ENCODE assay signal across 9 cellular contexts in genomic region chr19:55369651-55370304, GRCh38. TPM values are rescaled to one million over a fixed set of nuclear protein-coding genes. Genes with fewer than 3 reads are reported as not detected.
DNase-seq lines count a peak whose midpoint lies in the region; ATAC-seq and TF ChIP-seq lines count a peak whose summit lies in the region.
"Had no signal": no experiment of that assay in that cellular context is flagged by ENCODE, and none has a peak within 500 bp of the region (broad histone marks: within the 10 kb centered on the region; RNA-seq: fewer than 3 reads in every experiment).

No MANE protein-coding gene starts in this region.

- peak overlapping the region; percentile 78 for H3K4me3 Mint-ChIP-seq in MCF 10A (ENCODE audit: unreplicated experiment)

- no peaks in the 10 kb centered on the region for H3K9me3 ChIP-seq in PC-9 (ENCODE audit: insufficient read depth, low read depth)

- peaks cover 28% of the 10 kb centered on the region for H3K27me3 Mint-ChIP-seq in MCF 10A (ENCODE audit: insufficient read depth, unreplicated experiment)

- CTCF ChIA-PET in PC-9 (lab: Charles Lee), result interaction anchor here (0.7 kb wide), 1 partner anchor 228 kb away, joined by 3 read pairs; no protein-coding TSS in a partner anchor
- CTCF ChIA-PET in MCF 10A (lab: Yijun Ruan, JAX), result interaction anchor here (0.6 to 1.3 kb wide), 5 partner anchors 14 to 68 kb away, joined by 3 to 5 read pairs (median 3); no protein-coding TSS in a partner anchor

- H2AFZ ChIP-seq in PC-9, result peak overlapping the region; percentile 75

- peaks cover 5% of the 10 kb centered on the region; the same call in 1 of the 2 replicates for H3K27me3 ChIP-seq in PC-9 (ENCODE audit: insufficient read depth, low read depth)

- peaks cover 10% of the 10 kb centered on the region for H3K36me3 Mint-ChIP-seq in MCF 10A (ENCODE audit: insufficient read depth, unreplicated experiment)

- intact Hi-C loops in PC-9 (cut with micrococcal nuclease; ENCODE audit: unreplicated experiment), result loop anchor here (2.0 kb wide), 1 partner anchor 31 kb away; the partner anchor contains the start of gene KMT5C
- intact Hi-C loops in MCF 10A (cut with micrococcal nuclease), result no loop called here

- ATAC-seq in HG02840 (IDR thresholded peaks at IDR 0.05; ENCODE audit: low FRiP score, unreplicated experiment) (no peak), HG02852 (IDR thresholded peaks at IDR 0.05; ENCODE audit: unreplicated experiment) (no peak)

- in situ Hi-C loops in GM13977 (cut with MboI; ENCODE audit: low pct_unique_long_range_greater_than_20kb, low sequenced_read_pairs, unreplicated experiment), result no loop called here

- no peaks in the 10 kb centered on the region for H3K9me2 ChIP-seq in PC-9 (ENCODE audit: insufficient read depth)

- BruUV-seq in PC-9 (replicated peaks; lab: Mats Ljungman, UMichigan) (TSS peak; percentile 61), MCF 10A (replicated peaks; lab: Mats Ljungman, UMichigan) (no TSS peak)

- H3K79me2 ChIP-seq in PC-9 (ENCODE audit: low read depth), result no peaks in the 10 kb centered on the region

- H3K9me3 Mint-ChIP-seq in MCF 10A (ENCODE audit: unreplicated experiment), result no peaks in the 10 kb centered on the region

- peak overlapping the region; percentile 62 for H3K4me3 ChIP-seq in PC-9

- no peak overlapping the region for H3K27ac ChIP-seq in PC-9

- POLR2A ChIA-PET in PC-9 (lab: Charles Lee; ENCODE audit: unreplicated experiment) (interaction anchor here (0.6 kb wide), 1 partner anchor 223 kb away, joined by 4 read pairs; no protein-coding TSS in a partner anchor), MCF 10A (lab: Yijun Ruan, JAX) (interaction anchor here (0.6 to 2.5 kb wide), 6 partner anchors 12 to 1395 kb away, joined by 3 to 10 read pairs (median 4); partner anchors contain the start of gene KMT5C)

- H4K20me1 ChIP-seq in PC-9 (ENCODE audit: insufficient read depth), result no peaks in the 10 kb centered on the region

- peaks cover 22% of the 10 kb centered on the region for H3K4me1 Mint-ChIP-seq in MCF 10A (ENCODE audit: insufficient read depth, unreplicated experiment)

- no peaks in the 10 kb centered on the region for H3K36me3 ChIP-seq in PC-9 (ENCODE audit: low read depth)

- H3K4me1 ChIP-seq in PC-9 (replicated peaks; ENCODE audit: insufficient read depth), result peaks cover 42% of the 10 kb centered on the region

- H3K4me2 ChIP-seq in PC-9, result peak overlapping the region; percentile 96

- H3K27ac Mint-ChIP-seq in MCF 10A (ENCODE audit: low read depth, unreplicated experiment), result no peak overlapping the region

- H3F3A ChIP-seq in PC-9 (ENCODE audit: insufficient read depth, low read depth), result peaks cover 36% of the 10 kb centered on the region; the same call in 1 of the 2 replicates

- DNase-seq in A172 (ENCODE audit: low spot score) (peak; percentile 78), GM13977 (ENCODE audit: low spot score) (peak; percentile 84), PC-9 (peak in 1 of 2 experiments; percentile 60), MCF 10A (ENCODE audit: unreplicated experiment) (peak; percentile 56), kidney tubule cell (ENCODE audit: low spot score) (peak; percentile 74), OCI-M1 (lab: John Stamatoyannopoulos, UW) (no peak)

- TF ChIP-seq CTCF in GM13977 (IDR thresholded peaks at IDR 0.05; ENCODE audit: extremely low read depth, insufficient read depth, missing control alignments), result no peak
- no peak for TF ChIP-seq CTCF in PC-9 (conservative IDR thresholded peaks at IDR 0.05)
- TF ChIP-seq CTCF in MCF 10A (IDR thresholded peaks at IDR 0.05; ENCODE audit: unreplicated experiment), result no peak

RNA-seq across cellular contexts. Expression of gene IL11, which starts 0.5 kb away (rescaled TPM):
- 8.4 and 9.4 TPM in 2 replicates for total RNA-seq in A172 (2014; rRNA removed; shearing (Covaris generic))
- 4.1 and 6.6 TPM in 2 replicates for total RNA-seq in PC-9 (2021)
- total RNA-seq in MCF 10A (2022), result 4.2 TPM in 2 replicates
- total RNA-seq: subcutaneous adipose tissue had no signal

RNA-seq across cellular contexts. Expression of gene GARIN5B, which starts 6.7 kb away (rescaled TPM):
- total RNA-seq in A172 (2014; rRNA removed; shearing (Covaris generic)), result not detected in 2 replicates
- total RNA-seq in PC-9 (2021) (0.11 TPM in 1 of 2 replicates, not detected in the other), MCF 10A (2022) (not detected in 2 replicates)
- total RNA-seq: subcutaneous adipose tissue had no signal

RNA-seq across cellular contexts. Expression of gene TMEM190, which starts 6.8 kb away (rescaled TPM):
- total RNA-seq in A172 (2014; rRNA removed; shearing (Covaris generic)), result not detected in 2 replicates
- total RNA-seq in PC-9 (2021) (not detected in 2 replicates), MCF 10A (2022) (0.58 and 0.59 TPM in 2 replicates)
- total RNA-seq: subcutaneous adipose tissue had no signal

RNA-seq across cellular contexts. Expression of gene TMEM238, which starts 14.3 kb away (rescaled TPM):
- total RNA-seq in A172 (2014; rRNA removed; shearing (Covaris generic)), result 1.2 TPM in 1 of 2 replicates, not detected in the other
- 40.4 and 94.5 TPM in 2 replicates for total RNA-seq in PC-9 (2021)
- 10.6 and 14.9 TPM in 2 replicates for total RNA-seq in MCF 10A (2022)

RNA-seq across cellular contexts. Expression of gene COX6B2, which starts 15.3 kb away (rescaled TPM):
- 0.28 TPM in 1 of 2 replicates, not detected in the other for total RNA-seq in A172 (2014; rRNA removed; shearing (Covaris generic))
- total RNA-seq in PC-9 (2021) (3.3 and 3.7 TPM in 2 replicates), MCF 10A (2022) (0.33 and 0.93 TPM in 2 replicates)
- total RNA-seq: subcutaneous adipose tissue had no signal
